ENCODE assay signal across 25 cellular contexts in genomic region chr14:34946699-34947098, GRCh38. TPM values are rescaled to one million over a fixed set of nuclear protein-coding genes. Genes with fewer than 3 reads are reported as not detected.
DNase-seq lines count a peak whose midpoint lies in the region; ATAC-seq, FAIRE-seq and TF ChIP-seq lines count a peak whose summit lies in the region.
"Had no signal": no experiment of that assay in that cellular context is flagged by ENCODE, and none has a peak within 500 bp of the region (broad histone marks: within the 10 kb centered on the region; RNA-seq: fewer than 3 reads in every experiment).

No MANE protein-coding gene starts in this region.

- H3K9me3 ChIP-seq in A549 (peaks cover 19% of the 10 kb centered on the region; the same call in 2 of the 3 replicates), T-helper 17 cell (ENCODE audit: control insufficient read depth, low read length, poor library complexity, severe bottlenecking) (no peaks in the 10 kb centered on the region)
- peaks cover 4 to 5% of the 10 kb centered on the region in 2 experiments for H3K9me3 ChIP-seq in CD4-positive, CD25-positive, alpha-beta regulatory T cell (ENCODE audit: control insufficient read depth in 2 of 2, low read length in 2 of 2)
- peaks cover 0 to 11% (median 0%) of the 10 kb centered on the region in 3 experiments for H3K9me3 ChIP-seq in naive thymus-derived CD4-positive, alpha-beta T cell (ENCODE audit: control insufficient read depth in 2 of 3, low read length in 3 of 3)
- H3K9me3 ChIP-seq: BE2C had no signal

- H3K36me3 Mint-ChIP-seq in CD4-positive, CD25-positive, alpha-beta regulatory T cell: peaks cover 29% of the 10 kb centered on the region
- H3K36me3 Mint-ChIP-seq in T-helper 17 cell (ENCODE audit: low read depth): peaks cover 7% of the 10 kb centered on the region
- peaks cover 15 to 46% (median 39%) of the 10 kb centered on the region in 5 donors for H3K36me3 Mint-ChIP-seq in naive thymus-derived CD4-positive, alpha-beta T cell
- H3K36me3 Mint-ChIP-seq in activated CD8-positive, alpha-beta T cell treated with anti-CD3 and anti-CD28 coated beads for 36 hours (ENCODE audit: low read depth): peaks cover 32% of the 10 kb centered on the region

- TF ChIP-seq RAD21 in A549 (conservative IDR thresholded peaks at IDR 0.05 in 1 of 2, IDR thresholded peaks at IDR 0.05 in 1 of 2): no peak

- H3K27ac Mint-ChIP-seq in CD4-positive, CD25-positive, alpha-beta regulatory T cell: peak overlapping the region; percentile 27 to 88 (median 32)
- H3K27ac Mint-ChIP-seq in T-helper 17 cell: peak overlapping the region; percentile 67
- peak overlapping the region in 8 of 9 donors; percentile 17 to 82 (median 29) for H3K27ac Mint-ChIP-seq in naive thymus-derived CD4-positive, alpha-beta T cell
- no peak overlapping the region for H3K27ac Mint-ChIP-seq in activated CD8-positive, alpha-beta T cell treated with anti-CD3 and anti-CD28 coated beads for 36 hours
- H3K27ac Mint-ChIP-seq: CD14-positive monocyte; CD4-positive, alpha-beta T cell; CD8-positive, alpha-beta T cell had no signal

- CTCF ChIA-PET in A549 (lab: Yijun Ruan, JAX): interaction anchor here (0.7 to 1.5 kb wide), 2 partner anchors 34 to 1698 kb away, joined by 4 read pairs; no protein-coding TSS in a partner anchor
- CTCF ChIA-PET in naive thymus-derived CD4-positive, alpha-beta T cell (lab: Charles Lee): interaction anchor here (0.7 to 1.3 kb wide), 3 partner anchors 9 to 152 kb away, joined by 3 to 8 read pairs (median 4); no protein-coding TSS in a partner anchor
- CTCF ChIA-PET in activated CD8-positive, alpha-beta T cell treated with anti-CD3 and anti-CD28 coated beads for 36 hours (lab: Charles Lee): interaction anchor here (0.6 to 0.8 kb wide), 3 partner anchors 12 to 261 kb away, joined by 3 read pairs; no protein-coding TSS in a partner anchor

- TF ChIP-seq CTCF in A549 (IDR thresholded peaks at IDR 0.05): no peak
- no peak for TF ChIP-seq CTCF in activated CD8-positive, alpha-beta T cell treated with anti-CD3 and anti-CD28 coated beads for 36 hours (IDR thresholded peaks at IDR 0.05)

- no peaks in the 10 kb centered on the region for H3K27me3 Mint-ChIP-seq in CD4-positive, CD25-positive, alpha-beta regulatory T cell
- no peaks in the 10 kb centered on the region for H3K27me3 Mint-ChIP-seq in T-helper 17 cell
- no peaks in the 10 kb centered on the region for H3K27me3 Mint-ChIP-seq in naive thymus-derived CD4-positive, alpha-beta T cell
- H3K27me3 Mint-ChIP-seq in activated CD8-positive, alpha-beta T cell treated with anti-CD3 and anti-CD28 coated beads for 36 hours: no peaks in the 10 kb centered on the region
- H3K27me3 Mint-ChIP-seq: CD4-positive, alpha-beta T cell had no signal

- no peaks in the 10 kb centered on the region for H3K4me1 ChIP-seq in A549
- no peaks in the 10 kb centered on the region for H3K4me1 ChIP-seq in CD4-positive, CD25-positive, alpha-beta regulatory T cell (ENCODE audit: control insufficient read depth, insufficient read depth, low read length, poor library complexity, severe bottlenecking)
- H3K4me1 ChIP-seq in naive thymus-derived CD4-positive, alpha-beta T cell (ENCODE audit: control insufficient read depth in 2 of 2, insufficient read depth in 2 of 2, low read length in 2 of 2): no peaks in the 10 kb centered on the region
- H3K4me1 ChIP-seq: BE2C, BLaER1, Caco-2 had no signal

- no peak for DNase-seq in A549 (ENCODE audit: low read depth in 1 of 2, low spot score in 1 of 2)
- no peak for DNase-seq in CD4-positive, CD25-positive, alpha-beta regulatory T cell
- DNase-seq in T-helper 17 cell: no peak
- DNase-seq in naive thymus-derived CD4-positive, alpha-beta T cell: no peak
- no peak for DNase-seq in activated CD8-positive, alpha-beta T cell treated with anti-CD3 and anti-CD28 coated beads for 36 hours
- no peak for DNase-seq in NCI-H2196 (lab: John Stamatoyannopoulos, UW; ENCODE audit: unreplicated experiment)
- DNase-seq in NCI-H1417 (lab: John Stamatoyannopoulos, UW): no peak
- DNase-seq: 8988T; ACHN; BE2C; C1 segment of cervical spinal cord; Caco-2; Calu3; CD4-positive, alpha-beta T cell; CD8-positive, alpha-beta T cell; DMS79 treated with DMSO at 0.1 percent for 48 hours; GF-D8 had no signal

- POLR2A ChIA-PET in A549 (lab: Yijun Ruan, JAX): no interaction called here
- POLR2A ChIA-PET in naive thymus-derived CD4-positive, alpha-beta T cell (lab: Charles Lee): interaction anchor here (1.1 kb wide), 3 partner anchors 12 to 24 kb away, joined by 3 to 4 read pairs (median 4); no protein-coding TSS in a partner anchor
- POLR2A ChIA-PET in activated CD8-positive, alpha-beta T cell treated with anti-CD3 and anti-CD28 coated beads for 36 hours (lab: Charles Lee): interaction anchor here (0.6 kb wide), 1 partner anchor 99 kb away, joined by 4 read pairs; no protein-coding TSS in a partner anchor

- peaks cover 0 to 10% (median 1%) of the 10 kb centered on the region in 4 donors for H3K4me1 Mint-ChIP-seq in CD4-positive, CD25-positive, alpha-beta regulatory T cell
- peaks cover 2% of the 10 kb centered on the region for H3K4me1 Mint-ChIP-seq in T-helper 17 cell
- H3K4me1 Mint-ChIP-seq in naive thymus-derived CD4-positive, alpha-beta T cell: peaks cover 0 to 4% (median 4%) of the 10 kb centered on the region in 7 donors
- no peaks in the 10 kb centered on the region for H3K4me1 Mint-ChIP-seq in activated CD8-positive, alpha-beta T cell treated with anti-CD3 and anti-CD28 coated beads for 36 hours (ENCODE audit: low read depth)

- ATAC-seq in A549: no peak
- no peak for ATAC-seq in CD4-positive, CD25-positive, alpha-beta regulatory T cell (ENCODE audit: low read depth in 2 of 2)
- no peak for ATAC-seq in T-helper 17 cell
- no peak for ATAC-seq in naive thymus-derived CD4-positive, alpha-beta T cell
- no peak for ATAC-seq in activated CD8-positive, alpha-beta T cell treated with anti-CD3 and anti-CD28 coated beads for 36 hours
- ATAC-seq in HG02840 (IDR thresholded peaks at IDR 0.05; ENCODE audit: low FRiP score, unreplicated experiment): no peak
- ATAC-seq: CD8-positive, alpha-beta T cell had no signal

- H3K4me2 ChIP-seq in A549: no peak overlapping the region
- H3K4me2 ChIP-seq: BLaER1 had no signal

- no peak for FAIRE-seq in A549 (lab: Jason Lieb, UNC)
- FAIRE-seq: A204.1, D721Med, G401.6, GM12891, GM19239 had no signal

- H3K27me3 ChIP-seq in CD4-positive, CD25-positive, alpha-beta regulatory T cell (ENCODE audit: control insufficient read depth, insufficient read depth, low read length): no peaks in the 10 kb centered on the region
- H3K27me3 ChIP-seq in naive thymus-derived CD4-positive, alpha-beta T cell (ENCODE audit: control insufficient read depth in 2 of 2, insufficient read depth in 2 of 2, low read length in 2 of 2): no peaks in the 10 kb centered on the region
- H3K27me3 ChIP-seq: BE2C, BLaER1 had no signal

- intact Hi-C loops in naive thymus-derived CD4-positive, alpha-beta T cell (cut with micrococcal nuclease): loop anchor here in 1 of 2 donors (2.0 kb wide), 1 partner anchor 16 kb away; no protein-coding TSS in a partner anchor
- intact Hi-C loops in activated CD8-positive, alpha-beta T cell treated with anti-CD3 and anti-CD28 coated beads for 36 hours (cut with micrococcal nuclease): no loop called here

- H3K27ac ChIP-seq in A549: no peak overlapping the region
- no peak overlapping the region for H3K27ac ChIP-seq in CD4-positive, CD25-positive, alpha-beta regulatory T cell (ENCODE audit: insufficient read depth, low read length, poor library complexity, severe bottlenecking)
- H3K27ac ChIP-seq in naive thymus-derived CD4-positive, alpha-beta T cell (ENCODE audit: low read depth, low read length): no peak overlapping the region
- H3K27ac ChIP-seq: BLaER1 had no signal

- H3K4me3 Mint-ChIP-seq in CD4-positive, CD25-positive, alpha-beta regulatory T cell: no peak overlapping the region
- no peak overlapping the region for H3K4me3 Mint-ChIP-seq in T-helper 17 cell
- no peak overlapping the region for H3K4me3 Mint-ChIP-seq in naive thymus-derived CD4-positive, alpha-beta T cell
- H3K4me3 Mint-ChIP-seq in activated CD8-positive, alpha-beta T cell treated with anti-CD3 and anti-CD28 coated beads for 36 hours: no peak overlapping the region
- H3K4me3 Mint-ChIP-seq: CD14-positive monocyte; CD4-positive, alpha-beta T cell; CD8-positive, alpha-beta T cell had no signal

- H3K36me3 ChIP-seq in CD4-positive, CD25-positive, alpha-beta regulatory T cell (ENCODE audit: control insufficient read depth, insufficient read depth, low read length): peaks cover 23% of the 10 kb centered on the region
- peaks cover 0 to 18% (median 0%) of the 10 kb centered on the region in 3 experiments for H3K36me3 ChIP-seq in naive thymus-derived CD4-positive, alpha-beta T cell (ENCODE audit: control insufficient read depth in 2 of 3, insufficient read depth in 3 of 3, low read length in 3 of 3)
- H3K36me3 ChIP-seq: BE2C had no signal

- 78% methylated on average over 1 of the region's 1 CpG for WGBS in A549 (ENCODE audit: missing lambda C conversion rate)

- no peak for TF ChIP-seq EP300 in A549 (IDR thresholded peaks at IDR 0.05)

- peaks cover 0 to 11% (median 5%) of the 10 kb centered on the region in 7 donors for H3K9me3 Mint-ChIP-seq in CD4-positive, CD25-positive, alpha-beta regulatory T cell
- H3K9me3 Mint-ChIP-seq in naive thymus-derived CD4-positive, alpha-beta T cell: peaks cover 4 to 33% (median 15%) of the 10 kb centered on the region in 11 donors
- H3K9me3 Mint-ChIP-seq in activated CD8-positive, alpha-beta T cell treated with anti-CD3 and anti-CD28 coated beads for 36 hours: peaks cover 9% of the 10 kb centered on the region

- no peak overlapping the region for H3K4me3 ChIP-seq in A549
- no peak overlapping the region for H3K4me3 ChIP-seq in CD4-positive, CD25-positive, alpha-beta regulatory T cell (ENCODE audit: low read depth, low read length)
- H3K4me3 ChIP-seq in naive thymus-derived CD4-positive, alpha-beta T cell (ENCODE audit: low read length): no peak overlapping the region
- H3K4me3 ChIP-seq: BLaER1 had no signal

- no peak for TF ChIP-seq POLR2A in A549 (IDR thresholded peaks at IDR 0.05; ENCODE audit: low read length)

TF ChIP-seq in A549, 52 proteins besides CTCF, POLR2A, EP300 and RAD21:
- peak; percentile 81 for TF ChIP-seq MAFK (IDR thresholded peaks at IDR 0.05; ENCODE audit: partially characterized antibody)
- TF ChIP-seq CBX2 (IDR thresholded peaks at IDR 0.05; ENCODE audit: borderline replicate concordance, low read depth): no peak

RNA-seq across cellular contexts. Expression of gene SRP54, which starts 36.1 kb away (rescaled TPM):
- polyA plus RNA-seq in A549 (2011; rRNA removed): 62.5 and 103 TPM in 2 replicates
- polyA plus RNA-seq in A549 (2012; cell fraction: cytosol; rRNA removed): 25.8 and 26.5 TPM in 2 replicates
- 37.4 and 37.9 TPM in 2 replicates for polyA plus RNA-seq in A549 (2012; cell fraction: nucleus; rRNA removed)
- polyA plus RNA-seq in A549 (2017; fragmentation: RNase III; extraction: RNeasy Plus Mini Kit Qiagen cat#74134 plus additional on column Dnase treatment): 70.2 to 73.8 TPM (median 70.8 TPM) in 3 replicates
- 29.3 and 30.4 TPM in 2 replicates for polyA minus RNA-seq in A549 (2011; rRNA and poly(A)+ RNA removed)
- 44.0 TPM for total RNA-seq in CD4-positive, CD25-positive, alpha-beta regulatory T cell
- polyA plus RNA-seq in CD4-positive, CD25-positive, alpha-beta regulatory T cell: 10 to 100 TPM; 32.9 to 46.1 (median 42.9) TPM
- total RNA-seq in T-helper 17 cell: 10 to 100 TPM; 35.0 to 37.9 TPM
- total RNA-seq in naive thymus-derived CD4-positive, alpha-beta T cell: 10 to 100 TPM; 35.8 to 61.4 (median 52.0) TPM
- polyA plus RNA-seq in naive thymus-derived CD4-positive, alpha-beta T cell: 10 to 100 TPM; 34.2 to 37.4 TPM
- total RNA-seq in activated CD8-positive, alpha-beta T cell treated with anti-CD3 and anti-CD28 coated beads for 36 hours: 10 to 100 TPM; 79.6 to 79.8 TPM
